In genomic region chr20:4780245-4780644, GRCh38 we compare ENCODE assay signal across 2 cellular contexts.
TF ChIP-seq lines count a peak whose summit lies in the region.

No MANE protein-coding gene starts in this region.

TF ChIP-seq in HCT116, 20 proteins besides CTCF, POLR2A, EP300 and RAD21:
- TF ChIP-seq TCF7L2 (IDR thresholded peaks at IDR 0.05; ENCODE audit: borderline replicate concordance, extremely low read depth, insufficient read depth, insufficient read length): no peak
- TF ChIP-seq SP1 (IDR thresholded peaks at IDR 0.05; ENCODE audit: low read depth): no peak
- no peak for TF ChIP-seq EZH2phosphoT487 (IDR thresholded peaks at IDR 0.05; ENCODE audit: borderline replicate concordance)
- TF ChIP-seq FOSL1 (IDR thresholded peaks at IDR 0.05; ENCODE audit: low read depth): no peak
- no peak for TF ChIP-seq CEBPB (IDR thresholded peaks at IDR 0.05; ENCODE audit: low read depth)
- no peak for TF ChIP-seq ELF1 (IDR thresholded peaks at IDR 0.05; ENCODE audit: borderline replicate concordance, low read depth)
- TF ChIP-seq ZFX (IDR thresholded peaks at IDR 0.05): no peak
- TF ChIP-seq JUND (IDR thresholded peaks at IDR 0.05): no peak
- TF ChIP-seq SRF (IDR thresholded peaks at IDR 0.05; ENCODE audit: low read depth): no peak
- no peak for TF ChIP-seq ZNF274 (IDR thresholded peaks at IDR 0.05; ENCODE audit: low read depth, low read length)
- no peak for TF ChIP-seq EGR1 (IDR thresholded peaks at IDR 0.05; ENCODE audit: low read depth)
- TF ChIP-seq YY1 (IDR thresholded peaks at IDR 0.05; ENCODE audit: extremely low read depth, insufficient replicate concordance, low read depth, low read length): no peak
- no peak for TF ChIP-seq ZBTB33 (IDR thresholded peaks at IDR 0.05; ENCODE audit: extremely low read depth, insufficient replicate concordance, low read length)
- no peak for TF ChIP-seq ATF3 (IDR thresholded peaks at IDR 0.05)
- no peak for TF ChIP-seq EZH2 (IDR thresholded peaks at IDR 0.05)
- TF ChIP-seq REST (IDR thresholded peaks at IDR 0.05; ENCODE audit: low read depth): no peak
- TF ChIP-seq MAX (IDR thresholded peaks at IDR 0.05): no peak
- TF ChIP-seq CBX3 (IDR thresholded peaks at IDR 0.05; ENCODE audit: low read depth): no peak
- no peak for TF ChIP-seq SIN3A (IDR thresholded peaks at IDR 0.05; ENCODE audit: low read depth)

TF ChIP-seq in WTC11, 78 proteins besides CTCF, POLR2A, EP300 and RAD21:
- TF ChIP-seq CREB1 (CRISPR knock-in tag; IDR thresholded peaks at IDR 0.05): no peak
- TF ChIP-seq STAT6 (CRISPR knock-in tag; conservative IDR thresholded peaks at IDR 0.05; ENCODE audit: low read depth): no peak
- TF ChIP-seq PRRX2 (CRISPR knock-in tag; IDR thresholded peaks at IDR 0.05): no peak
- TF ChIP-seq SMAD4 (CRISPR knock-in tag; IDR thresholded peaks at IDR 0.05): no peak
- no peak for TF ChIP-seq NFATC4 (CRISPR knock-in tag; IDR thresholded peaks at IDR 0.05)
- no peak for TF ChIP-seq GRHL2 (CRISPR knock-in tag; IDR thresholded peaks at IDR 0.05; ENCODE audit: insufficient replicate concordance, severe bottlenecking)
- no peak for TF ChIP-seq CBFB (CRISPR knock-in tag; IDR thresholded peaks at IDR 0.05; ENCODE audit: low read depth)
- TF ChIP-seq NFYB (CRISPR knock-in tag; conservative IDR thresholded peaks at IDR 0.05; ENCODE audit: low read depth): no peak
- TF ChIP-seq ATF6 (CRISPR knock-in tag; IDR thresholded peaks at IDR 0.05): no peak
- no peak for TF ChIP-seq ZNF512 (CRISPR knock-in tag; IDR thresholded peaks at IDR 0.05; ENCODE audit: borderline replicate concordance)
- no peak for TF ChIP-seq SOX15 (CRISPR knock-in tag; IDR thresholded peaks at IDR 0.05)
- no peak for TF ChIP-seq E2F1 (CRISPR knock-in tag; IDR thresholded peaks at IDR 0.05)
- TF ChIP-seq ZNF281 (CRISPR knock-in tag; IDR thresholded peaks at IDR 0.05): no peak
- no peak for TF ChIP-seq JUN (CRISPR knock-in tag; IDR thresholded peaks at IDR 0.05)
TF ChIP-seq in WTC11: peak in this region for 0.
